Comparison of ENCODE assay signal across 1 cellular context in genomic region chr2:101740555-101740964, GRCh38.
TF ChIP-seq lines count a peak whose summit lies in the region.

No MANE protein-coding gene starts in this region.

TF ChIP-seq in K562, 482 proteins besides CTCF, POLR2A, EP300 and RAD21 (continued from another document):
- TF ChIP-seq PPARD (CRISPR knock-in tag; IDR thresholded peaks at IDR 0.05) = no peak
- TF ChIP-seq MAFF (IDR thresholded peaks at IDR 0.05; ENCODE audit: low read length) = peak; percentile 32; the same call in 1 of the 2 replicates
- TF ChIP-seq ZNF316 (IDR thresholded peaks at IDR 0.05) = peak; percentile 62
- peak; percentile 28; the same call in 1 of the 2 replicates for TF ChIP-seq C11orf30 (IDR thresholded peaks at IDR 0.05; ENCODE audit: low read depth)
TF ChIP-seq in K562: peak in this region for 5.
